ENCODE assay signal across 22 cellular contexts in the genomic region with DNA sequence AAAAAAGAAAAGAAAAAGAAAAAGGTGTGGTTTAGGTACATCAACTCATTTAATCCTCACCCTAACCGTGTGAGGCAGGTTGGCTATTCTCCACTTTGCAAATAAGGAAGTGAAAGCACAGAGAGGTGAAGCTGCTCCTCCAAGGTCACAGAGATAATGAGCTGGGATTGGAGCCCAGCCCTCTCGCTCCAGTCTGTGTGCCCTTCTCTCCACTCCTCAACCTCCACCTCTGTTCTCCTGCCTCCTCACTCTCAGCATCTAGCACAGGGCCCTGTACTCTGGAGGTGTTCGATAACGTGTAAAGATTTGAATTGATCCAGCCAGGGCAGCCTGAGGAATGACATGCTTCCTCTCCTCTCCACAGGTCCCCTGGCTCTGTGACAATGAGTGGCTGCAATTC.
A peak's percentile ranks its signal among the peaks of the same experiment; 100 is the strongest.
DNase-seq lines count a peak whose midpoint lies in the region; ATAC-seq, FAIRE-seq and TF ChIP-seq lines count a peak whose summit lies in the region.
"Had no signal": no experiment of that assay in that cellular context is flagged by ENCODE, and none has a peak within 500 bp of the region (broad histone marks: within the 10 kb centered on the region; RNA-seq: fewer than 3 reads in every experiment).

No MANE protein-coding gene starts in this region.

- H3K9me3 ChIP-seq in body of pancreas (peaks cover 0 to 9% (median 0%) of the 10 kb centered on the region in 3 donors), pancreas (no peaks in the 10 kb centered on the region), A673 (ENCODE audit: low read depth, low read length, poor library complexity, severe bottlenecking) (peaks cover 33% of the 10 kb centered on the region)
- H3K9me3 ChIP-seq: BE2C, Caco-2, MG63, SJSA1 had no signal

- CTCF ChIA-PET in A673 (lab: Charles Lee), result no interaction called here

- POLR2A ChIA-PET in A673 (lab: Charles Lee; ENCODE audit: low non-redundant PET), result no interaction called here

- H3K9me3 Mint-ChIP-seq in activated T-helper 1 cell treated with anti-CD3 and anti-CD28 coated beads, Interleukin-12 subunit alpha, Interleukin-12 subunit beta, Interleukin-2, Interleukin-4 antibody, amounts not matched to agents 30 ng/mL and 10 ng/mL and 1 ng/mL, durations not matched to agents 14 hours and 24 hours and 36 hours, result peaks cover 27% of the 10 kb centered on the region

- H3K36me3 Mint-ChIP-seq in activated T-helper 1 cell treated with anti-CD3 and anti-CD28 coated beads, Interleukin-12 subunit alpha, Interleukin-12 subunit beta, Interleukin-2, Interleukin-4 antibody, amounts not matched to agents 30 ng/mL and 10 ng/mL and 1 ng/mL, durations not matched to agents 14 hours and 24 hours and 36 hours (ENCODE audit: low read depth), result no peaks in the 10 kb centered on the region
- H3K36me3 Mint-ChIP-seq: CD4-positive, CD25-positive, alpha-beta regulatory T cell; IgD-negative memory B cell had no signal

- H3K4me3 Mint-ChIP-seq in activated T-helper 1 cell treated with anti-CD3 and anti-CD28 coated beads, Interleukin-12 subunit alpha, Interleukin-12 subunit beta, Interleukin-2, Interleukin-4 antibody, amounts not matched to agents 30 ng/mL and 10 ng/mL and 1 ng/mL, durations not matched to agents 14 hours and 24 hours and 36 hours, result no peak overlapping the region
- H3K4me3 Mint-ChIP-seq: CD4-positive, CD25-positive, alpha-beta regulatory T cell; GM23338 had no signal

- H3K27ac ChIP-seq in body of pancreas, result no peak overlapping the region
- no peak overlapping the region for H3K27ac ChIP-seq in pancreas
- H3K27ac ChIP-seq in A673 (ENCODE audit: low read depth, low read length, poor library complexity, severe bottlenecking), result no peak overlapping the region
- H3K27ac ChIP-seq: SJSA1 had no signal

- no peak for FAIRE-seq in GM12891 (lab: Jason Lieb, UNC)
- no peak for FAIRE-seq in pancreas (lab: Jason Lieb, UNC)
- FAIRE-seq: G401.6, GM19239 had no signal

- ATAC-seq in body of pancreas, result no peak
- peak; percentile 48 to 87 (median 80) for ATAC-seq in pancreas
- no peak for ATAC-seq in GM18909 (IDR thresholded peaks at IDR 0.05; ENCODE audit: poor library complexity, unreplicated experiment)
- ATAC-seq: GM23338, HCT116 had no signal

- H3K27me3 Mint-ChIP-seq in activated T-helper 1 cell treated with anti-CD3 and anti-CD28 coated beads, Interleukin-12 subunit alpha, Interleukin-12 subunit beta, Interleukin-2, Interleukin-4 antibody, amounts not matched to agents 30 ng/mL and 10 ng/mL and 1 ng/mL, durations not matched to agents 14 hours and 24 hours and 36 hours (ENCODE audit: insufficient read depth), result no peaks in the 10 kb centered on the region
- H3K27me3 Mint-ChIP-seq: CD4-positive, CD25-positive, alpha-beta regulatory T cell; IgD-negative memory B cell had no signal

- BruUV-seq in A673 (replicated peaks; lab: Mats Ljungman, UMichigan), result no TSS peak

- 22 to 25% methylated on average over 4 of the region's 4 CpGs for WGBS in body of pancreas, 2 donors
- WGBS in pancreas, 2 donors, result 9 to 16% methylated on average over 4 of the region's 4 CpGs

- no peak overlapping the region for H3K27ac Mint-ChIP-seq in activated T-helper 1 cell treated with anti-CD3 and anti-CD28 coated beads, Interleukin-12 subunit alpha, Interleukin-12 subunit beta, Interleukin-2, Interleukin-4 antibody, amounts not matched to agents 30 ng/mL and 10 ng/mL and 1 ng/mL, durations not matched to agents 14 hours and 24 hours and 36 hours
- H3K27ac Mint-ChIP-seq: CD4-positive, CD25-positive, alpha-beta regulatory T cell; GM23338 had no signal

- TF ChIP-seq POLR2A in GM12891 (IDR thresholded peaks at IDR 0.05; ENCODE audit: low read depth, low read length) (no peak), body of pancreas (IDR thresholded peaks at IDR 0.05) (no peak)

- H3K4me1 Mint-ChIP-seq in activated T-helper 1 cell treated with anti-CD3 and anti-CD28 coated beads, Interleukin-12 subunit alpha, Interleukin-12 subunit beta, Interleukin-2, Interleukin-4 antibody, amounts not matched to agents 30 ng/mL and 10 ng/mL and 1 ng/mL, durations not matched to agents 14 hours and 24 hours and 36 hours (ENCODE audit: low read depth), result no peaks in the 10 kb centered on the region
- H3K4me1 Mint-ChIP-seq: GM23338, IgD-negative memory B cell had no signal

- H3K4me1 ChIP-seq in body of pancreas (no peaks in the 10 kb centered on the region), pancreas (no peaks in the 10 kb centered on the region), A673 (ENCODE audit: insufficient read depth, low read length, poor library complexity, severe bottlenecking) (no peaks in the 10 kb centered on the region)
- H3K4me1 ChIP-seq: BE2C, Caco-2, SJSA1 had no signal

- H3K4me3 ChIP-seq in body of pancreas, result no peak overlapping the region
- no peak overlapping the region for H3K4me3 ChIP-seq in pancreas
- no peak overlapping the region for H3K4me3 ChIP-seq in A673 (ENCODE audit: low read depth, low read length, poor library complexity, severe bottlenecking)
- H3K4me3 ChIP-seq: GM23338, MG63, SJSA1 had no signal

- intact Hi-C loops in body of pancreas (cut with DNase I) (no loop called here), pancreas (cut with DNase I) (no loop called here), A673 (cut with micrococcal nuclease; ENCODE audit: unreplicated experiment) (no loop called here)
- intact Hi-C loops in activated T-helper 1 cell treated with anti-CD3 and anti-CD28 coated beads, Interleukin-12 subunit alpha, Interleukin-12 subunit beta, Interleukin-2, Interleukin-4 antibody, amounts not matched to agents 30 ng/mL and 10 ng/mL and 1 ng/mL, durations not matched to agents 14 hours and 24 hours and 36 hours (cut with micrococcal nuclease), result no loop called here

- DNase-seq in GM12891 (ENCODE audit: insufficient read length, low spot score) (no peak), NCI-H69 (lab: John Stamatoyannopoulos, UW) (peak; percentile 3), body of pancreas (peak; percentile 10 to 41 (median 16)), pancreas (no peak), NCI-H1436 treated with DMSO at 0.1 percent for 48 hours (lab: John Stamatoyannopoulos, UW) (no peak), A673 (ENCODE audit: low spot score) (no peak)
- no peak for DNase-seq in activated T-helper 1 cell treated with anti-CD3 and anti-CD28 coated beads, Interleukin-12 subunit alpha, Interleukin-12 subunit beta, Interleukin-2, Interleukin-4 antibody, amounts not matched to agents 30 ng/mL and 10 ng/mL and 1 ng/mL, durations not matched to agents 14 hours and 24 hours and 36 hours (ENCODE audit: low spot score)
- DNase-seq: BE2C; Caco-2; CD4-positive, CD25-positive, alpha-beta regulatory T cell; Kasumi-1; MG63; NCI-H1092; NCI-H446; NCI-H774 had no signal

- TF ChIP-seq CTCF in body of pancreas (IDR thresholded peaks at IDR 0.05) (no peak), pancreas (IDR thresholded peaks at IDR 0.05) (no peak), A673 (conservative IDR thresholded peaks at IDR 0.05; ENCODE audit: low read depth, low read length) (no peak)

- H3K36me3 ChIP-seq in body of pancreas (replicated peaks in 1 of 2; ENCODE audit: insufficient read depth in 1 of 2, low read depth in 2 of 2) (no peaks in the 10 kb centered on the region), pancreas (no peaks in the 10 kb centered on the region), A673 (ENCODE audit: insufficient read depth, low read length, poor library complexity, severe bottlenecking) (no peaks in the 10 kb centered on the region)
- H3K36me3 ChIP-seq: BE2C, MG63, SJSA1 had no signal

- H3K27me3 ChIP-seq in body of pancreas (no peaks in the 10 kb centered on the region), pancreas (no peaks in the 10 kb centered on the region), A673 (replicated peaks; ENCODE audit: insufficient read depth, low read depth, low read length, poor library complexity) (no peaks in the 10 kb centered on the region)
- H3K27me3 ChIP-seq: BE2C, MG63, SJSA1 had no signal

TF ChIP-seq in GM12891, 5 proteins besides CTCF, POLR2A, EP300 and RAD21:
- TF ChIP-seq POLR2AphosphoS5 (IDR thresholded peaks at IDR 0.05; ENCODE audit: low read depth, low read length), result no peak
- TF ChIP-seq TAF1 (IDR thresholded peaks at IDR 0.05; ENCODE audit: low read depth, low read length), result no peak
- TF ChIP-seq SPI1 (IDR thresholded peaks at IDR 0.05; ENCODE audit: low read depth, low read length), result peak; percentile 81

Comparison
In these comparisons a context has a peak if more than half of its experiments do, and no peak if none do; other contexts are left out.
1. DNase-seq: peak in NCI-H69 (single experiment) and body of pancreas (4 of 4); none in GM12891 (single experiment), pancreas (0 of 6), activated T-helper 1 cell treated with anti-CD3 and anti-CD28 coated beads, Interleukin-12 subunit alpha, Interleukin-12 subunit beta, Interleukin-2, Interleukin-4 antibody, amounts not matched to agents 30 ng/mL and 10 ng/mL and 1 ng/mL, durations not matched to agents 14 hours and 24 hours and 36 hours (single experiment), NCI-H1436 treated with DMSO at 0.1 percent for 48 hours (single experiment) and A673 (single experiment).
2. ATAC-seq: peak in pancreas (4 of 4); none in body of pancreas (single experiment) and GM18909 (single experiment).